In genomic region chr19:40691421-40692211, GRCh38 we compare ENCODE assay signal across 8 cellular contexts. TPM values are rescaled to one million over a fixed set of nuclear protein-coding genes. Genes with fewer than 3 reads are reported as not detected.
DNase-seq lines count a peak whose midpoint lies in the region; ATAC-seq and TF ChIP-seq lines count a peak whose summit lies in the region.

No MANE protein-coding gene starts in this region.

- peaks cover 0 to 45% (median 22%) of the 10 kb centered on the region in 9 donors for H3K36me3 ChIP-seq in heart left ventricle

- no peak for TF ChIP-seq CTCF in heart left ventricle (IDR thresholded peaks at IDR 0.05)
- no peak for TF ChIP-seq CTCF in type B pancreatic cell (conservative IDR thresholded peaks at IDR 0.05)

- no peaks in the 10 kb centered on the region for H3K9me3 ChIP-seq in heart left ventricle

- H3K9me3 Mint-ChIP-seq in type B pancreatic cell: no peaks in the 10 kb centered on the region

- WGBS in heart left ventricle, 4 donors: 75 to 82% (median 80%) methylated on average over 21 to 23 of the region's 24 CpGs

- no peaks in the 10 kb centered on the region for H3K27me3 ChIP-seq in heart left ventricle

- H3K27me3 Mint-ChIP-seq in type B pancreatic cell: no peaks in the 10 kb centered on the region

- no peaks in the 10 kb centered on the region for H3K36me3 Mint-ChIP-seq in type B pancreatic cell

- H3K27ac Mint-ChIP-seq in type B pancreatic cell: peak overlapping the region; percentile 56

- peak overlapping the region in 9 of 12 donors; percentile 59 to 93 (median 72) for H3K4me3 ChIP-seq in heart left ventricle

- DNase-seq in heart left ventricle: peak in 2 of 5 donors; percentile 38 to 59
- DNase-seq in cardiac septum (ENCODE audit: low spot score): no peak
- DNase-seq in activated CD4-positive, alpha-beta T cell treated with anti-CD3 and anti-CD28 coated beads, Interleukin-2, amount 50 U/mL, for 48 hours: peak; percentile 16 to 19
- DNase-seq in iPS-NIHi7 (ENCODE audit: extremely low spot score): peak; percentile 56
- no peak for DNase-seq in type B pancreatic cell (ENCODE audit: extremely low spot score, unreplicated experiment)

- H3K4me3 Mint-ChIP-seq in type B pancreatic cell: peak overlapping the region; percentile 45

- TF ChIP-seq POLR2A in heart left ventricle (IDR thresholded peaks at IDR 0.05): no peak

- H3K4me1 Mint-ChIP-seq in type B pancreatic cell (ENCODE audit: unreplicated experiment): no peaks in the 10 kb centered on the region

- intact Hi-C loops in heart left ventricle (cut with DNase I): loop anchor here in 4 of 10 donors (2.0 kb wide), 2 partner anchors 23 to 59 kb away; partner anchors contain the start of genes ACTMAP (in 1 of the 4) and SNRPA (in 1 of the 4)
- intact Hi-C loops in cardiac septum (cut with DNase I): loop anchor here (1.0 to 2.0 kb wide), 2 partner anchors 24 to 59 kb away; partner anchors contain the start of genes ACTMAP and SNRPA

- peak overlapping the region; percentile 82 to 94 (median 86) for H3K27ac ChIP-seq in heart left ventricle

- peaks cover 0 to 43% (median 20%) of the 10 kb centered on the region in 12 donors for H3K4me1 ChIP-seq in heart left ventricle

- ATAC-seq in heart left ventricle (no peak), GM21825 (IDR thresholded peaks at IDR 0.05; ENCODE audit: unreplicated experiment) (no peak), HG03045 (IDR thresholded peaks at IDR 0.05; ENCODE audit: unreplicated experiment) (no peak), HG03039 (IDR thresholded peaks at IDR 0.05; ENCODE audit: unreplicated experiment) (no peak)

RNA-seq across cellular contexts. Expression of gene NUMBL, which starts 1.2 kb away (rescaled TPM):
- total RNA-seq in heart left ventricle: 10 to 100 TPM in 5 of 9 donors, 1 to 10 TPM in 4; 7.3 to 29.1 (median 10.6) TPM
- 10 to 100 TPM in 1 of 2 donors, 1 to 10 TPM in 1; 8.4 to 11.7 TPM for polyA plus RNA-seq in heart left ventricle
- total RNA-seq in cardiac septum: 20.7 TPM
- total RNA-seq in type B pancreatic cell (ENCODE audit: low replicate concordance): 16.2 and 28.9 TPM in 2 replicates

RNA-seq across cellular contexts. Expression of gene COQ8B, which starts 25.1 kb away (rescaled TPM):
- total RNA-seq in heart left ventricle (10 to 100 TPM; 18.2 to 49.7 (median 27.8) TPM), cardiac septum (18.1 TPM), type B pancreatic cell (ENCODE audit: low replicate concordance) (39.9 and 48.4 TPM in 2 replicates)
- polyA plus RNA-seq in heart left ventricle: 10 to 100 TPM; 25.1 to 38.3 TPM

RNA-seq across cellular contexts. Expression of gene ITPKC, which starts 25.3 kb away (rescaled TPM):
- total RNA-seq in heart left ventricle (10 to 100 TPM in 3 of 9 donors, 1 to 10 TPM in 6; 6.9 to 27.3 (median 8.9) TPM), cardiac septum (10.0 TPM), type B pancreatic cell (ENCODE audit: low replicate concordance) (22.4 and 46.1 TPM in 2 replicates)
- 10 to 100 TPM; 13.0 to 22.7 TPM for polyA plus RNA-seq in heart left ventricle

RNA-seq across cellular contexts. Expression of gene ACTMAP, which starts 58.7 kb away (rescaled TPM):
- total RNA-seq in heart left ventricle: 10 to 100 TPM in 3 of 9 donors, 1 to 10 TPM in 6; 4.2 to 11.1 (median 8.6) TPM
- 1 to 10 TPM; 4.5 to 7.7 TPM for polyA plus RNA-seq in heart left ventricle
- 9.2 TPM for total RNA-seq in cardiac septum
- total RNA-seq in type B pancreatic cell (ENCODE audit: low replicate concordance): 9.6 and 16.0 TPM in 2 replicates

RNA-seq across cellular contexts. Expression of gene SNRPA, which starts 59.4 kb away (rescaled TPM):
- total RNA-seq in heart left ventricle (10 to 100 TPM; 22.5 to 50.2 (median 31.6) TPM), cardiac septum (32.9 TPM), type B pancreatic cell (ENCODE audit: low replicate concordance) (79.6 and 130 TPM in 2 replicates)
- polyA plus RNA-seq in heart left ventricle: 10 to 100 TPM; 23.5 to 32.3 TPM

Comparison
In these comparisons a context has a peak if more than half of its experiments do, and no peak if none do; other contexts are left out.
1. DNase-seq: peak in activated CD4-positive, alpha-beta T cell treated with anti-CD3 and anti-CD28 coated beads, Interleukin-2, amount 50 U/mL, for 48 hours (2 of 2) and iPS-NIHi7 (single experiment); none in cardiac septum (single experiment) and type B pancreatic cell (single experiment).